Comparison of ENCODE assay signal across 9 cellular contexts in genomic region chr3:147392083-147392916, GRCh38. TPM values are rescaled to one million over a fixed set of nuclear protein-coding genes. Genes with fewer than 3 reads are reported as not detected.
DNase-seq lines count a peak whose midpoint lies in the region; ATAC-seq and TF ChIP-seq lines count a peak whose summit lies in the region.
"Had no signal": no experiment of that assay in that cellular context is flagged by ENCODE, and none has a peak within 500 bp of the region (broad histone marks: within the 10 kb centered on the region; RNA-seq: fewer than 3 reads in every experiment).

No MANE protein-coding gene starts in this region.

- H3K36me3 Mint-ChIP-seq in H9 (ENCODE audit: insufficient read depth in 1 of 3, low read depth in 3 of 3), result peaks cover 0 to 2% (median 0%) of the 10 kb centered on the region in 3 experiments; a peak in 2 of 7 replicates

- H2BK20ac ChIP-seq in H9 (ENCODE audit: low read depth, low read length, poor library complexity, severe bottlenecking), result no peak overlapping the region

- peak; percentile 93 for DNase-seq in H9
- no peak for DNase-seq in iPS DF 6.9 (ENCODE audit: low read depth, low spot score)

- H3K27me3 Mint-ChIP-seq in H9 (ENCODE audit: low read depth), result peaks cover 100% of the 10 kb centered on the region

- no peak overlapping the region for H2BK15ac ChIP-seq in H9 (ENCODE audit: low read depth, low read length)

- H3K14ac ChIP-seq in H9 (ENCODE audit: insufficient read depth, low read length), result no peak overlapping the region

- no peak overlapping the region for H2BK5ac ChIP-seq in H9 (ENCODE audit: insufficient read length, low read length)

- H2BK12ac ChIP-seq in H9 (ENCODE audit: insufficient read length, low read depth, low read length), result peak overlapping the region; percentile 42

- peaks cover 3 to 17% of the 10 kb centered on the region in 2 experiments; a peak in 4 of 5 replicates for H3K9me3 Mint-ChIP-seq in H9

- no peak overlapping the region for H4K5ac ChIP-seq in H9 (ENCODE audit: insufficient read length, low read depth, low read length)

- no CpG with 5 or more reads among the region's 55 CpGs for WGBS in H9 (ENCODE audit: extremely low coverage, insufficient read length, low lambda C conversion rate)
- no CpG with 5 or more reads among the region's 55 CpGs for WGBS in iPS DF 6.9 (ENCODE audit: insufficient coverage, insufficient read length)

- H3K4me3 ChIP-seq in iPS DF 6.9 (ENCODE audit: low read length) (peak overlapping the region; percentile 19; the same call in 1 of the 2 replicates), skeletal muscle satellite cell (ENCODE audit: low read length) (peak overlapping the region; percentile 73)

- no peak overlapping the region for H3K4ac ChIP-seq in H9 (ENCODE audit: low read depth, low read length)

- H3K56ac ChIP-seq in H9 (ENCODE audit: insufficient read length, low read depth, low read length), result no peak overlapping the region

- H3K23ac ChIP-seq in H9 (ENCODE audit: insufficient read length, low read depth, low read length), result no peak overlapping the region

- H3K36me3 ChIP-seq in iPS DF 6.9 (ENCODE audit: control insufficient read depth, insufficient read depth, low read length), result no peaks in the 10 kb centered on the region
- H3K36me3 ChIP-seq in skeletal muscle satellite cell (ENCODE audit: insufficient read depth, low read length), result no peaks in the 10 kb centered on the region

- no peaks in the 10 kb centered on the region for H4K20me1 ChIP-seq in H9 (ENCODE audit: control insufficient read depth, insufficient read depth, insufficient read length)

- H3K79me1 ChIP-seq in H9 (ENCODE audit: insufficient read depth, low read depth, low read length, poor library complexity, severe bottlenecking), result no peaks in the 10 kb centered on the region

- peak; percentile 48; the same call in 2 of the 3 replicates for TF ChIP-seq CTCF in H9 (conservative IDR thresholded peaks at IDR 0.05)

- no peak overlapping the region for H3T11ph ChIP-seq in H9 (ENCODE audit: low read length)

- no peak overlapping the region for H2AK5ac ChIP-seq in H9 (ENCODE audit: insufficient read length, low read length)

- H3K9me3 ChIP-seq in H9 (ENCODE audit: control insufficient read depth, low read depth, low read length), result no peaks in the 10 kb centered on the region
- H3K9me3 ChIP-seq in iPS DF 6.9 (ENCODE audit: control insufficient read depth, insufficient read depth, low read length), result no peaks in the 10 kb centered on the region
- no peaks in the 10 kb centered on the region for H3K9me3 ChIP-seq in skeletal muscle satellite cell (replicated peaks; ENCODE audit: low read length)

- no peak overlapping the region for H4K91ac ChIP-seq in H9 (ENCODE audit: insufficient read length, low read depth, low read length)

- no peaks in the 10 kb centered on the region for H3K79me2 ChIP-seq in H9 (ENCODE audit: insufficient read depth, low read length)

- H3K4me2 ChIP-seq in H9 (ENCODE audit: insufficient read depth, insufficient read length, low read length) (peak overlapping the region; percentile 83), skeletal muscle satellite cell (ENCODE audit: low read length) (peak overlapping the region; percentile 93)

- no peak overlapping the region for H3K27ac Mint-ChIP-seq in H9

- H3K4me1 Mint-ChIP-seq in H9, result peaks cover 33 to 80% of the 10 kb centered on the region in 2 experiments

- H2BK120ac ChIP-seq in H9 (ENCODE audit: low read depth, low read length, poor library complexity, severe bottlenecking), result no peak overlapping the region

- ATAC-seq in HG03442 (IDR thresholded peaks at IDR 0.05; ENCODE audit: unreplicated experiment) (no peak), HG03342 (IDR thresholded peaks at IDR 0.05; ENCODE audit: unreplicated experiment) (no peak), HG03469 (IDR thresholded peaks at IDR 0.05; ENCODE audit: unreplicated experiment) (no peak), HG03280 (IDR thresholded peaks at IDR 0.05; ENCODE audit: unreplicated experiment) (no peak)

- H2AFZ ChIP-seq in H9 (ENCODE audit: low read length), result no peak overlapping the region

- H3K27me3 ChIP-seq in H9 (ENCODE audit: insufficient read depth, low read length), result peaks cover 86% of the 10 kb centered on the region
- H3K27me3 ChIP-seq in iPS DF 6.9 (ENCODE audit: control insufficient read depth, insufficient read depth, low read length), result peaks cover 78% of the 10 kb centered on the region
- H3K27me3 ChIP-seq in skeletal muscle satellite cell (ENCODE audit: control insufficient read depth, insufficient read depth, low read length), result no peaks in the 10 kb centered on the region

- H3K27ac ChIP-seq in H9 (ENCODE audit: insufficient read length, low read depth, low read length) (no peak overlapping the region), angular gyrus (ENCODE audit: low read depth, low read length) (peak overlapping the region; percentile 67), iPS DF 6.9 (ENCODE audit: low read length) (no peak overlapping the region)

- H3K4me1 ChIP-seq in H9 (ENCODE audit: insufficient read depth, low read length) (no peaks in the 10 kb centered on the region; the same call in none of the 2 replicates), iPS DF 6.9 (ENCODE audit: control insufficient read depth, insufficient read depth, low read length) (peaks cover 16% of the 10 kb centered on the region), skeletal muscle satellite cell (ENCODE audit: control insufficient read depth, insufficient read depth, low read length) (peaks cover 11% of the 10 kb centered on the region)

- H3K9ac ChIP-seq in H9 (ENCODE audit: extremely low read depth, insufficient read length, low read length) (no peak overlapping the region), skeletal muscle satellite cell (ENCODE audit: low read depth, low read length) (peak overlapping the region; percentile 82)

- peak overlapping the region; percentile 63 to 82 for H3K4me3 Mint-ChIP-seq in H9

- peaks cover 19% of the 10 kb centered on the region for H3K23me2 ChIP-seq in H9 (ENCODE audit: insufficient read length, low read depth, low read length, poor library complexity, severe bottlenecking)

- no peak overlapping the region for H3K18ac ChIP-seq in H9 (ENCODE audit: insufficient read length, low read depth, low read length)

- no peak overlapping the region for H4K8ac ChIP-seq in H9 (replicated peaks; ENCODE audit: insufficient read length, low read depth, low read length)

RNA-seq across cellular contexts. Expression of gene ZIC4, which starts 14.0 kb away (rescaled TPM):
- total RNA-seq in H9 (2021), result not detected in 2 replicates
- 0.44 TPM in 1 of 2 replicates, not detected in the other for total RNA-seq in skeletal muscle satellite cell (2012; rRNA removed)
- total RNA-seq: OCI-LY7 had no signal

RNA-seq across cellular contexts. Expression of gene ZIC1, which starts 16.9 kb away (rescaled TPM):
- total RNA-seq in H9 (2021), result not detected in 2 replicates
- total RNA-seq in skeletal muscle satellite cell (2012; rRNA removed), result under 0.01 and 1.1 TPM in 2 replicates
- total RNA-seq: OCI-LY7 had no signal
